ENCODE assay signal across 8 cellular contexts in genomic region chr19:10416380-10417257, GRCh38. TPM values are rescaled to one million over a fixed set of nuclear protein-coding genes. Genes with fewer than 3 reads are reported as not detected.
DNase-seq lines count a peak whose midpoint lies in the region; ATAC-seq and TF ChIP-seq lines count a peak whose summit lies in the region.

No MANE protein-coding gene starts in this region.

- H3K27ac Mint-ChIP-seq in activated CD4-positive, alpha-beta memory T cell treated with anti-CD3 and anti-CD28 coated beads, Interleukin-2, amount 10 ng/mL, durations not matched to agents 7 days and 5 days, result peak overlapping the region; percentile 88
- H3K27ac Mint-ChIP-seq in memory B cell, result peak overlapping the region; percentile 95

- WGBS in ectodermal cell, 2 experiments, result 6% methylated on average over 67 of the region's 67 CpGs

- H3K9me3 Mint-ChIP-seq in activated CD4-positive, alpha-beta memory T cell treated with anti-CD3 and anti-CD28 coated beads, Interleukin-2, amount 10 ng/mL, durations not matched to agents 7 days and 5 days, result no peaks in the 10 kb centered on the region
- H3K9me3 Mint-ChIP-seq in memory B cell, result peaks cover 2% of the 10 kb centered on the region

- peak overlapping the region; percentile 73 for H3K4me3 Mint-ChIP-seq in activated CD4-positive, alpha-beta memory T cell treated with anti-CD3 and anti-CD28 coated beads, Interleukin-2, amount 10 ng/mL, durations not matched to agents 7 days and 5 days
- H3K4me3 Mint-ChIP-seq in memory B cell, result peak overlapping the region; percentile 79

- H3K9me3 ChIP-seq in ectodermal cell (ENCODE audit: control insufficient read depth, low read length), result no peaks in the 10 kb centered on the region

- ATAC-seq in GM18873 (IDR thresholded peaks at IDR 0.05; ENCODE audit: low FRiP score, unreplicated experiment), result peak; percentile 50
- peak; percentile 51 for ATAC-seq in HG03439 (IDR thresholded peaks at IDR 0.05; ENCODE audit: unreplicated experiment)
- peak; percentile 77 for ATAC-seq in memory B cell (ENCODE audit: low read depth)

- H3K27me3 ChIP-seq in ectodermal cell (ENCODE audit: control insufficient read depth, insufficient read depth, low read length, poor library complexity, severe bottlenecking), result peaks cover 72% of the 10 kb centered on the region

- peak overlapping the region; percentile 68 for H3K4me3 ChIP-seq in AG10803 (ENCODE audit: low read length)
- H3K4me3 ChIP-seq in ectodermal cell (ENCODE audit: insufficient read depth, low read depth, low read length), result peak overlapping the region; percentile 36

- TF ChIP-seq CTCF in AG10803 (conservative IDR thresholded peaks at IDR 0.05; ENCODE audit: low read length), result peak; percentile 56

- peaks cover 22% of the 10 kb centered on the region for H3K4me1 ChIP-seq in ectodermal cell (ENCODE audit: control insufficient read depth, insufficient read depth, low read length)

- H3K36me3 Mint-ChIP-seq in activated CD4-positive, alpha-beta memory T cell treated with anti-CD3 and anti-CD28 coated beads, Interleukin-2, amount 10 ng/mL, durations not matched to agents 7 days and 5 days (ENCODE audit: low read depth), result peaks cover 21% of the 10 kb centered on the region
- no peaks in the 10 kb centered on the region for H3K36me3 Mint-ChIP-seq in memory B cell

- peaks cover 19% of the 10 kb centered on the region for H3K27me3 Mint-ChIP-seq in activated CD4-positive, alpha-beta memory T cell treated with anti-CD3 and anti-CD28 coated beads, Interleukin-2, amount 10 ng/mL, durations not matched to agents 7 days and 5 days
- peaks cover 22% of the 10 kb centered on the region for H3K27me3 Mint-ChIP-seq in memory B cell

- H3K36me3 ChIP-seq in ectodermal cell (ENCODE audit: control insufficient read depth, insufficient read depth, low read length), result no peaks in the 10 kb centered on the region

- CTCF ChIA-PET in activated CD4-positive, alpha-beta memory T cell treated with anti-CD3 and anti-CD28 coated beads, Interleukin-2, amount 10 ng/mL, durations not matched to agents 7 days and 5 days (lab: Charles Lee), result interaction anchor here (0.6 to 22.3 kb wide), 14 partner anchors 6 to 312 kb away, joined by 3 to 707 read pairs (median 4); partner anchors contain the start of genes CDC37, ICAM1, PDE4A and TYK2

- H3K27ac ChIP-seq in ectodermal cell (ENCODE audit: insufficient read depth, low read depth, low read length, poor library complexity, severe bottlenecking), result no peak overlapping the region

- POLR2A ChIA-PET in activated CD4-positive, alpha-beta memory T cell treated with anti-CD3 and anti-CD28 coated beads, Interleukin-2, amount 10 ng/mL, durations not matched to agents 7 days and 5 days (lab: Charles Lee), result interaction anchor here (0.8 to 27.4 kb wide), 5 partner anchors 7 to 153 kb away, joined by 3 to 780 read pairs (median 4); partner anchors contain the start of genes CDC37, PDE4A, RAVER1 and TYK2

- peak; percentile 81 for DNase-seq in AG10803 (ENCODE audit: low read depth)
- DNase-seq in NCI-H82 treated with DMSO at 0.1 percent for 48 hours (lab: John Stamatoyannopoulos, UW; ENCODE audit: unreplicated experiment), result peak; percentile 49
- peak; percentile 98 for DNase-seq in activated CD4-positive, alpha-beta memory T cell treated with anti-CD3 and anti-CD28 coated beads, Interleukin-2, amount 10 ng/mL, durations not matched to agents 7 days and 5 days
- DNase-seq in memory B cell (ENCODE audit: low spot score in 2 of 2), result peak; percentile 98 to 100
- peak; percentile 87 for DNase-seq in stimulated activated CD8-positive, alpha-beta memory T cell treated with anti-CD3 and anti-CD28 coated beads, Interleukin-12 subunit alpha, Interleukin-12 subunit beta, amount 100 ng/mL, for 1 hour (ENCODE audit: low read depth)

- H3K4me1 Mint-ChIP-seq in activated CD4-positive, alpha-beta memory T cell treated with anti-CD3 and anti-CD28 coated beads, Interleukin-2, amount 10 ng/mL, durations not matched to agents 7 days and 5 days, result peaks cover 74% of the 10 kb centered on the region
- peaks cover 31% of the 10 kb centered on the region for H3K4me1 Mint-ChIP-seq in memory B cell

RNA-seq across cellular contexts. Expression of gene PDE4A, which starts 3.7 kb away (rescaled TPM):
- 10 to 100 TPM; 56.2 to 58.1 TPM for total RNA-seq in activated CD4-positive, alpha-beta memory T cell treated with anti-CD3 and anti-CD28 coated beads, Interleukin-2, amount 10 ng/mL, durations not matched to agents 7 days and 5 days
- 5.6 TPM for polyA plus RNA-seq in ectodermal cell (2013, experiment 1 of 4)
- 5.4 TPM for polyA plus RNA-seq in ectodermal cell (2013, experiment 2 of 4)
- 3.2 TPM for polyA plus RNA-seq in ectodermal cell (2013, experiment 3 of 4)
- 3.1 TPM for polyA plus RNA-seq in ectodermal cell (2013, experiment 4 of 4)

RNA-seq across cellular contexts. Expression of gene CDC37, which starts 13.3 kb away (rescaled TPM):
- 100 to 1,000 TPM; 239 to 244 TPM for total RNA-seq in activated CD4-positive, alpha-beta memory T cell treated with anti-CD3 and anti-CD28 coated beads, Interleukin-2, amount 10 ng/mL, durations not matched to agents 7 days and 5 days
- polyA plus RNA-seq in ectodermal cell (2013, experiment 1 of 4), result 215 TPM
- polyA plus RNA-seq in ectodermal cell (2013, experiment 2 of 4), result 192 TPM
- 159 TPM for polyA plus RNA-seq in ectodermal cell (2013, experiment 3 of 4)
- polyA plus RNA-seq in ectodermal cell (2013, experiment 4 of 4), result 177 TPM

RNA-seq across cellular contexts. Expression of gene TYK2, which starts 36.2 kb away (rescaled TPM):
- 100 to 1,000 TPM; 226 to 243 TPM for total RNA-seq in activated CD4-positive, alpha-beta memory T cell treated with anti-CD3 and anti-CD28 coated beads, Interleukin-2, amount 10 ng/mL, durations not matched to agents 7 days and 5 days
- 61.9 TPM for polyA plus RNA-seq in ectodermal cell (2013, experiment 1 of 4)
- polyA plus RNA-seq in ectodermal cell (2013, experiment 2 of 4), result 58.3 TPM
- 45.3 TPM for polyA plus RNA-seq in ectodermal cell (2013, experiment 3 of 4)
- polyA plus RNA-seq in ectodermal cell (2013, experiment 4 of 4), result 55.3 TPM

Comparison
In these comparisons a context has a peak if more than half of its experiments do, and no peak if none do; other contexts are left out.
1. DNase-seq: peak in every context shown above with its lines; median percentile 99 in memory B cell; 98 in activated CD4-positive, alpha-beta memory T cell treated with anti-CD3 and anti-CD28 coated beads, Interleukin-2, amount 10 ng/mL, durations not matched to agents 7 days and 5 days; 87 in stimulated activated CD8-positive, alpha-beta memory T cell treated with anti-CD3 and anti-CD28 coated beads, Interleukin-12 subunit alpha, Interleukin-12 subunit beta, amount 100 ng/mL, for 1 hour; 81 in AG10803; 49 in NCI-H82 treated with DMSO at 0.1 percent for 48 hours.